1 cellular context compared by ENCODE assay signal in genomic region chr21:43728467-43729390, GRCh38.
TF ChIP-seq lines count a peak whose summit lies in the region.

No MANE protein-coding gene starts in this region.

TF ChIP-seq in H1, 55 proteins besides CTCF, POLR2A, EP300 and RAD21 (continued from another document):
- no peak for TF ChIP-seq ATF3 (IDR thresholded peaks at IDR 0.05; ENCODE audit: insufficient read depth, low read depth, low read length)
- TF ChIP-seq POLR2AphosphoS5 (IDR thresholded peaks at IDR 0.05; ENCODE audit: low read depth, low read length) = peak; percentile 85
- TF ChIP-seq JUN (IDR thresholded peaks at IDR 0.05; ENCODE audit: low read depth, low read length) = no peak
- TF ChIP-seq MAX (IDR thresholded peaks at IDR 0.05) = peak; percentile 86
- peak; percentile 67 for TF ChIP-seq TBP (IDR thresholded peaks at IDR 0.05; ENCODE audit: low read depth, low read length)
- peak; percentile 35; the same call in 1 of the 2 replicates for TF ChIP-seq EGR1 (IDR thresholded peaks at IDR 0.05; ENCODE audit: borderline replicate concordance, low read depth, low read length)
- TF ChIP-seq FOSL1 (IDR thresholded peaks at IDR 0.05; ENCODE audit: insufficient read depth, low read depth, low read length) = no peak
- TF ChIP-seq SAP30 (IDR thresholded peaks at IDR 0.05; ENCODE audit: insufficient read depth, insufficient replicate concordance, low read length) = no peak
- TF ChIP-seq E2F6 (IDR thresholded peaks at IDR 0.05) = 0 out of 2 replicates have a peak, but pooled peaks have one; percentile 39
- TF ChIP-seq ATF2 (IDR thresholded peaks at IDR 0.05; ENCODE audit: low read length) = no peak
- no peak for TF ChIP-seq YY1 (IDR thresholded peaks at IDR 0.05; ENCODE audit: low read depth, low read length)
- TF ChIP-seq CHD1 (IDR thresholded peaks at IDR 0.05; ENCODE audit: low read depth, low read length) = no peak
- TF ChIP-seq KDM5A (IDR thresholded peaks at IDR 0.05; ENCODE audit: low read length) = peak; percentile 70; the same call in 1 of the 2 replicates
- TF ChIP-seq, protein P1, sequence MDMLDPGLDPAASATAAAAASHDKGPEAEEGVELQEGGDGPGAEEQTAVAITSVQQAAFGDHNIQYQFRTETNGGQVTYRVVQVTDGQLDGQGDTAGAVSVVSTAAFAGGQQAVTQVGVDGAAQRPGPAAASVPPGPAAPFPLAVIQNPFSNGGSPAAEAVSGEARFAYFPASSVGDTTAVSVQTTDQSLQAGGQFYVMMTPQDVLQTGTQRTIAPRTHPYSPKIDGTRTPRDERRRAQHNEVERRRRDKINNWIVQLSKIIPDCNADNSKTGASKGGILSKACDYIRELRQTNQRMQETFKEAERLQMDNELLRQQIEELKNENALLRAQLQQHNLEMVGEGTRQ (IDR thresholded peaks at IDR 0.05; ENCODE audit: low read length) = 0 out of 2 replicates have a peak, but pooled peaks have one; percentile 9
- peak; percentile 56 for TF ChIP-seq PHF8 (conservative IDR thresholded peaks at IDR 0.05; ENCODE audit: low read depth, low read length)
- TF ChIP-seq ZNF274 (IDR thresholded peaks at IDR 0.05; ENCODE audit: borderline replicate concordance, extremely low read depth, low read length) = no peak
- peak; percentile 46; the same call in 1 of the 2 replicates for TF ChIP-seq TEAD4 (IDR thresholded peaks at IDR 0.05; ENCODE audit: low read depth, low read length)
- TF ChIP-seq, protein P2, sequence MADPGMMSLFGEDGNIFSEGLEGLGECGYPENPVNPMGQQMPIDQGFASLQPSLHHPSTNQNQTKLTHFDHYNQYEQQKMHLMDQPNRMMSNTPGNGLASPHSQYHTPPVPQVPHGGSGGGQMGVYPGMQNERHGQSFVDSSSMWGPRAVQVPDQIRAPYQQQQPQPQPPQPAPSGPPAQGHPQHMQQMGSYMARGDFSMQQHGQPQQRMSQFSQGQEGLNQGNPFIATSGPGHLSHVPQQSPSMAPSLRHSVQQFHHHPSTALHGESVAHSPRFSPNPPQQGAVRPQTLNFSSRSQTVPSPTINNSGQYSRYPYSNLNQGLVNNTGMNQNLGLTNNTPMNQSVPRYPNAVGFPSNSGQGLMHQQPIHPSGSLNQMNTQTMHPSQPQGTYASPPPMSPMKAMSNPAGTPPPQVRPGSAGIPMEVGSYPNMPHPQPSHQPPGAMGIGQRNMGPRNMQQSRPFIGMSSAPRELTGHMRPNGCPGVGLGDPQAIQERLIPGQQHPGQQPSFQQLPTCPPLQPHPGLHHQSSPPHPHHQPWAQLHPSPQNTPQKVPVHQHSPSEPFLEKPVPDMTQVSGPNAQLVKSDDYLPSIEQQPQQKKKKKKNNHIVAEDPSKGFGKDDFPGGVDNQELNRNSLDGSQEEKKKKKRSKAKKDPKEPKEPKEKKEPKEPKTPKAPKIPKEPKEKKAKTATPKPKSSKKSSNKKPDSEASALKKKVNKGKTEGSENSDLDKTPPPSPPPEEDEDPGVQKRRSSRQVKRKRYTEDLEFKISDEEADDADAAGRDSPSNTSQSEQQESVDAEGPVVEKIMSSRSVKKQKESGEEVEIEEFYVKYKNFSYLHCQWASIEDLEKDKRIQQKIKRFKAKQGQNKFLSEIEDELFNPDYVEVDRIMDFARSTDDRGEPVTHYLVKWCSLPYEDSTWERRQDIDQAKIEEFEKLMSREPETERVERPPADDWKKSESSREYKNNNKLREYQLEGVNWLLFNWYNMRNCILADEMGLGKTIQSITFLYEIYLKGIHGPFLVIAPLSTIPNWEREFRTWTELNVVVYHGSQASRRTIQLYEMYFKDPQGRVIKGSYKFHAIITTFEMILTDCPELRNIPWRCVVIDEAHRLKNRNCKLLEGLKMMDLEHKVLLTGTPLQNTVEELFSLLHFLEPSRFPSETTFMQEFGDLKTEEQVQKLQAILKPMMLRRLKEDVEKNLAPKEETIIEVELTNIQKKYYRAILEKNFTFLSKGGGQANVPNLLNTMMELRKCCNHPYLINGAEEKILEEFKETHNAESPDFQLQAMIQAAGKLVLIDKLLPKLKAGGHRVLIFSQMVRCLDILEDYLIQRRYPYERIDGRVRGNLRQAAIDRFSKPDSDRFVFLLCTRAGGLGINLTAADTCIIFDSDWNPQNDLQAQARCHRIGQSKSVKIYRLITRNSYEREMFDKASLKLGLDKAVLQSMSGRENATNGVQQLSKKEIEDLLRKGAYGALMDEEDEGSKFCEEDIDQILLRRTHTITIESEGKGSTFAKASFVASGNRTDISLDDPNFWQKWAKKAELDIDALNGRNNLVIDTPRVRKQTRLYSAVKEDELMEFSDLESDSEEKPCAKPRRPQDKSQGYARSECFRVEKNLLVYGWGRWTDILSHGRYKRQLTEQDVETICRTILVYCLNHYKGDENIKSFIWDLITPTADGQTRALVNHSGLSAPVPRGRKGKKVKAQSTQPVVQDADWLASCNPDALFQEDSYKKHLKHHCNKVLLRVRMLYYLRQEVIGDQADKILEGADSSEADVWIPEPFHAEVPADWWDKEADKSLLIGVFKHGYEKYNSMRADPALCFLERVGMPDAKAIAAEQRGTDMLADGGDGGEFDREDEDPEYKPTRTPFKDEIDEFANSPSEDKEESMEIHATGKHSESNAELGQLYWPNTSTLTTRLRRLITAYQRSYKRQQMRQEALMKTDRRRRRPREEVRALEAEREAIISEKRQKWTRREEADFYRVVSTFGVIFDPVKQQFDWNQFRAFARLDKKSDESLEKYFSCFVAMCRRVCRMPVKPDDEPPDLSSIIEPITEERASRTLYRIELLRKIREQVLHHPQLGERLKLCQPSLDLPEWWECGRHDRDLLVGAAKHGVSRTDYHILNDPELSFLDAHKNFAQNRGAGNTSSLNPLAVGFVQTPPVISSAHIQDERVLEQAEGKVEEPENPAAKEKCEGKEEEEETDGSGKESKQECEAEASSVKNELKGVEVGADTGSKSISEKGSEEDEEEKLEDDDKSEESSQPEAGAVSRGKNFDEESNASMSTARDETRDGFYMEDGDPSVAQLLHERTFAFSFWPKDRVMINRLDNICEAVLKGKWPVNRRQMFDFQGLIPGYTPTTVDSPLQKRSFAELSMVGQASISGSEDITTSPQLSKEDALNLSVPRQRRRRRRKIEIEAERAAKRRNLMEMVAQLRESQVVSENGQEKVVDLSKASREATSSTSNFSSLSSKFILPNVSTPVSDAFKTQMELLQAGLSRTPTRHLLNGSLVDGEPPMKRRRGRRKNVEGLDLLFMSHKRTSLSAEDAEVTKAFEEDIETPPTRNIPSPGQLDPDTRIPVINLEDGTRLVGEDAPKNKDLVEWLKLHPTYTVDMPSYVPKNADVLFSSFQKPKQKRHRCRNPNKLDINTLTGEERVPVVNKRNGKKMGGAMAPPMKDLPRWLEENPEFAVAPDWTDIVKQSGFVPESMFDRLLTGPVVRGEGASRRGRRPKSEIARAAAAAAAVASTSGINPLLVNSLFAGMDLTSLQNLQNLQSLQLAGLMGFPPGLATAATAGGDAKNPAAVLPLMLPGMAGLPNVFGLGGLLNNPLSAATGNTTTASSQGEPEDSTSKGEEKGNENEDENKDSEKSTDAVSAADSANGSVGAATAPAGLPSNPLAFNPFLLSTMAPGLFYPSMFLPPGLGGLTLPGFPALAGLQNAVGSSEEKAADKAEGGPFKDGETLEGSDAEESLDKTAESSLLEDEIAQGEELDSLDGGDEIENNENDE (IDR thresholded peaks at IDR 0.05; ENCODE audit: insufficient replicate concordance, low read length) = no peak
- no peak; the same call in none of the 2 replicates for TF ChIP-seq CREB1 (IDR thresholded peaks at IDR 0.05)
- TF ChIP-seq KDM1A (IDR thresholded peaks at IDR 0.05; ENCODE audit: borderline replicate concordance, low read length) = 0 out of 2 replicates have a peak, but pooled peaks have one; percentile 17
- TF ChIP-seq HDAC6 (IDR thresholded peaks at IDR 0.05; ENCODE audit: low read depth, low read length) = no peak
- no peak for TF ChIP-seq RFX5 (IDR thresholded peaks at IDR 0.05; ENCODE audit: borderline replicate concordance, low read depth, low read length)
- TF ChIP-seq SIX5 (IDR thresholded peaks at IDR 0.05; ENCODE audit: low read depth, low read length) = no peak
- TF ChIP-seq NRF1 (IDR thresholded peaks at IDR 0.05; ENCODE audit: low read depth, low read length) = no peak
- TF ChIP-seq CBX5 (IDR thresholded peaks at IDR 0.05; ENCODE audit: low read depth, low read length) = no peak
- TF ChIP-seq RBBP5 (IDR thresholded peaks at IDR 0.05; ENCODE audit: borderline replicate concordance, low read depth, low read length) = no peak
- TF ChIP-seq HDAC2 (IDR thresholded peaks at IDR 0.05; ENCODE audit: borderline replicate concordance in 1 of 2, low read depth in 2 of 2, low read length in 2 of 2) = 0 out of 4 replicates have a peak, but pooled peaks of 1 of the 2 experiments have one; percentile 64
- TF ChIP-seq TCF12 (IDR thresholded peaks at IDR 0.05; ENCODE audit: low read depth, low read length) = no peak
- TF ChIP-seq SIN3A (conservative IDR thresholded peaks at IDR 0.05 in 1 of 2, IDR thresholded peaks at IDR 0.05 in 1 of 2; ENCODE audit: low read depth in 1 of 2, low read length in 2 of 2) = peak in 1 of 2 experiments; percentile 65; a peak in 1 of 4 replicates
- no peak for TF ChIP-seq GTF2F1 (IDR thresholded peaks at IDR 0.05; ENCODE audit: borderline replicate concordance, low read depth, low read length)
- no peak for TF ChIP-seq BRCA1 (IDR thresholded peaks at IDR 0.05; ENCODE audit: low read depth, low read length)
- no peak for TF ChIP-seq EZH2 (IDR thresholded peaks at IDR 0.05; ENCODE audit: low read depth, low read length, severe bottlenecking)
- 0 out of 2 replicates have a peak, but pooled peaks have one; percentile 75 for TF ChIP-seq TAF1 (IDR thresholded peaks at IDR 0.05; ENCODE audit: low read depth, low read length)
- no peak for TF ChIP-seq NANOG (IDR thresholded peaks at IDR 0.05; ENCODE audit: insufficient read depth, low read depth, low read length, poor library complexity, severe bottlenecking)
- no peak for TF ChIP-seq SRF (IDR thresholded peaks at IDR 0.05; ENCODE audit: low read depth, low read length)
- no peak for TF ChIP-seq RXRA (IDR thresholded peaks at IDR 0.05; ENCODE audit: insufficient read depth, low read depth, low read length)
- TF ChIP-seq CEBPB (IDR thresholded peaks at IDR 0.05; ENCODE audit: low read depth, low read length) = no peak; the same call in 1 of the 2 replicates
- no peak for TF ChIP-seq POU5F1 (IDR thresholded peaks at IDR 0.05; ENCODE audit: low read depth, low read length)
- TF ChIP-seq SP4 (IDR thresholded peaks at IDR 0.05; ENCODE audit: low read length) = 0 out of 2 replicates have a peak, but pooled peaks have one; percentile 39
- TF ChIP-seq SUZ12 (IDR thresholded peaks at IDR 0.05; ENCODE audit: low read length) = no peak
- TF ChIP-seq CHD2 (IDR thresholded peaks at IDR 0.05; ENCODE audit: low read length) = no peak
- TF ChIP-seq RNF2 (IDR thresholded peaks at IDR 0.05; ENCODE audit: borderline replicate concordance, low read depth, low read length, missing control alignments, poor library complexity, severe bottlenecking) = no peak
- TF ChIP-seq TAF7 (optimal IDR thresholded peaks at IDR 0.05; ENCODE audit: borderline replicate concordance, low read depth, low read length) = peak; percentile 17
- TF ChIP-seq GABPA (IDR thresholded peaks at IDR 0.05; ENCODE audit: borderline replicate concordance, insufficient read depth, low read length) = peak; percentile 97
- TF ChIP-seq KDM4A (IDR thresholded peaks at IDR 0.05; ENCODE audit: low read depth, low read length, severe bottlenecking) = peak; percentile 64
- TF ChIP-seq ASH2L (IDR thresholded peaks at IDR 0.05; ENCODE audit: low read length) = peak; percentile 73
- no peak for TF ChIP-seq BCL11A (IDR thresholded peaks at IDR 0.05; ENCODE audit: low read depth in 2 of 2, low read length in 2 of 2)
- no peak for TF ChIP-seq MAFK (IDR thresholded peaks at IDR 0.05; ENCODE audit: low read depth, low read length)
- no peak for TF ChIP-seq SIRT6 (IDR thresholded peaks at IDR 0.05; ENCODE audit: low read length)
- no peak for TF ChIP-seq CBX8 (IDR thresholded peaks at IDR 0.05; ENCODE audit: borderline replicate concordance, low read depth, low read length)
